In the genomic region with DNA sequence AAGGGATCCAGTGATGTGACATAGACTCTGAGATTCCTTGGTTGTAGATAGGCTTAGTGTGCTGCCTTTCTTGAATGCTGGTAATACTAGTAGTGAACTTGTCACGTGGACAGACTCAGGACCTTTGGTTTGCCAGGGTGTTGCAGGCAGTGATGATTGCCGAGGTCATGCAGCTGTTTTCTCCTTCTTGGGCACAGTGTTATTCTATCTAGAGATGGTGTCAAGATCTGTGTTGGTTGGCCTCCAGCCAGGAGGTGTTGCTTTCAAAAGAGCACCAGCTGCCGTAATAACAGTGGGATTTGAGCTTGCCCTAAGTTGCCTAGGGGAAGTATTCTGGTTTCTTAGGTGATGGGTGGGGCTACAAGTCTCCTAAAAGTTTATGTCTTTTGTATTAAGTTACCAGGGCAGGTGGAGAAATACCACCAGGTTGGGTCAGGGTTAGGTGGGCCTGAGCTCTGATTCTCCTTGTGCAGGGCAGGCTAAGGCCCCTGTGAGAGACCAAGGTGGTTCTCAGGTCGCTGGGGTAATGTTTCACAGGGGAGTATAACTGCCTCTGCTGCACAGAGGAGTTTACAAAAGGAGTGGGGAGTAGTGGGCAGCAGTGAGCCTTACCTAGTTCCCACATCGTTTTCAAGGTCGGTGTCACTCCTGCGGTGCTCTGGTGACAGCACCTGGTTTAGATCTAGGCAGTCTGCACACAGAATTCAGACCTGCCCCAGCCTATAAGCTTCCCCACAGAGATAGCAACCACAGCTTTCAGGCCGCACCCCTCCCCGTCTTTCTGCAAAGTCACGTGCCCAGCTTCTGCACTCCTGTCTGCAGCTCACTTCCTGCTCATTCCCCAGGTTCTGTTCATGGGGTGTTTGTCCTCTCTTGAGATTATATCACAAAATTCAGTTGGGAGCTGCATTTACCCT, we compare ENCODE assay signal across 8 cellular contexts.
DNase-seq lines count a peak whose midpoint lies in the region; ATAC-seq and TF ChIP-seq lines count a peak whose summit lies in the region.

No MANE protein-coding gene starts in this region.

- no peak overlapping the region for H3K27ac Mint-ChIP-seq in activated B cell treated with CpG ODN at 0.5 μM for 24 hours

- no peak for TF ChIP-seq POLR2A in GM18505 (IDR thresholded peaks at IDR 0.05; ENCODE audit: borderline replicate concordance, extremely low read depth, insufficient read depth, insufficient read length)

- H3K36me3 Mint-ChIP-seq in activated B cell treated with CpG ODN at 0.5 μM for 24 hours (ENCODE audit: low read depth): no peaks in the 10 kb centered on the region

- intact Hi-C loops in activated B cell treated with CpG ODN at 0.5 μM for 24 hours (cut with micrococcal nuclease): no loop called here

- peaks cover 31% of the 10 kb centered on the region for H3K27me3 Mint-ChIP-seq in activated B cell treated with CpG ODN at 0.5 μM for 24 hours

- POLR2A ChIA-PET in activated B cell treated with CpG ODN at 0.5 μM for 24 hours (lab: Charles Lee): no interaction called here

- peak; percentile 60 for ATAC-seq in HG03159 (IDR thresholded peaks at IDR 0.05; ENCODE audit: unreplicated experiment)
- ATAC-seq in activated B cell treated with CpG ODN at 0.5 μM for 24 hours (ENCODE audit: low read depth): peak; percentile 45
- no peak for ATAC-seq in HG02763 (IDR thresholded peaks at IDR 0.05; ENCODE audit: unreplicated experiment)
- no peak for ATAC-seq in GM18505 (IDR thresholded peaks at IDR 0.05; ENCODE audit: unreplicated experiment)

- TF ChIP-seq CTCF in activated B cell treated with CpG ODN at 0.5 μM for 24 hours (IDR thresholded peaks at IDR 0.05): no peak

- H3K9me3 Mint-ChIP-seq in activated B cell treated with CpG ODN at 0.5 μM for 24 hours: peaks cover 4% of the 10 kb centered on the region

- H3K4me3 Mint-ChIP-seq in activated B cell treated with CpG ODN at 0.5 μM for 24 hours: no peak overlapping the region

- H3K4me1 Mint-ChIP-seq in activated B cell treated with CpG ODN at 0.5 μM for 24 hours: peaks cover 6% of the 10 kb centered on the region

- CTCF ChIA-PET in activated B cell treated with CpG ODN at 0.5 μM for 24 hours (lab: Charles Lee): no interaction called here

- DNase-seq in activated B cell treated with CpG ODN at 0.5 μM for 24 hours: no peak
- DNase-seq in central memory CD4-positive, alpha-beta T cell: peak; percentile 84
- DNase-seq in stimulated activated CD4-positive, alpha-beta T cell treated with anti-CD3 and anti-CD28 coated beads, Interleukin-2, amount 100 ng/mL, for 4 hours (ENCODE audit: low read depth): peak; percentile 63
- DNase-seq in HK-2 (ENCODE audit: unreplicated experiment): no peak
- DNase-seq in germinal center (ENCODE audit: low spot score): no peak

Comparison
In these comparisons a context has a peak if more than half of its experiments do, and no peak if none do; other contexts are left out.
1. ATAC-seq: peak in HG03159 (single experiment) and activated B cell treated with CpG ODN at 0.5 μM for 24 hours (single experiment); none in HG02763 (single experiment) and GM18505 (single experiment).
2. DNase-seq: peak in central memory CD4-positive, alpha-beta T cell (single experiment) and stimulated activated CD4-positive, alpha-beta T cell treated with anti-CD3 and anti-CD28 coated beads, Interleukin-2, amount 100 ng/mL, for 4 hours (single experiment); none in activated B cell treated with CpG ODN at 0.5 μM for 24 hours (single experiment), HK-2 (single experiment) and germinal center (single experiment).